ENCODE assay signal across 39 cellular contexts in the genomic region with DNA sequence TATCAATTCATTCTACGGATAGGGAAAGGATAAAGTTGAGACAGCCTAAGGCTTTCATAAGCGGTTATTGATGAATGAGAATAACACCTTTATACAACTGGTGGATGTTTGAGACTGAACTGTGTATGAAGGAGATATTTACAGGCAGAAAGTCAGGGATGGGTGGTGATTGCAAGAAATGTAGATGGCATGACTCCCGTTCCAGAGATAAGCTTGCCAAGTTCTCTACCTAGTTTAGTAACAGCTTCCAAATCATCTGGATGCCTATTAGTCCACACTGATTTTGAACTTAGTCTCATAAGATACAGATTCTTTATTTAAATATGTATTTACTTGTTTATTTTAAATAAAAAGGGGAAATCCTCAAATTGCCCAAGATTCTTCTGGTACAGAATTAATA.
"Had no signal": no experiment of that assay in that cellular context is flagged by ENCODE, and none has a peak within 500 bp of the region (broad histone marks: within the 10 kb centered on the region; RNA-seq: fewer than 3 reads in every experiment).

No MANE protein-coding gene starts in this region.

- H3K36me3 Mint-ChIP-seq: activated CD8-positive, alpha-beta memory T cell treated with anti-CD3 and anti-CD28 coated beads, Interleukin-2, amount 10 ng/mL, durations not matched to agents 7 days and 5 days; activated naive CD4-positive, alpha-beta T cell treated with anti-CD3 and anti-CD28 coated beads, Interleukin-2, amount 10 ng/mL, durations not matched to agents 7 days and 5 days; activated naive CD4-positive, alpha-beta T cell treated with anti-CD3 and anti-CD28 coated beads, Interleukin-2, amount 50 U/mL, for 24 hours; activated naive CD8-positive, alpha-beta T cell; activated naive CD8-positive, alpha-beta T cell treated with anti-CD3 and anti-CD28 coated beads, Interleukin-2, amount 10 ng/mL, durations not matched to agents 7 days and 5 days had no signal

- H3K4me1 Mint-ChIP-seq: activated CD4-positive, alpha-beta memory T cell treated with anti-CD3 and anti-CD28 coated beads, Interleukin-2, amount 10 ng/mL, durations not matched to agents 7 days and 5 days; activated CD4-positive, alpha-beta T cell treated with anti-CD3 and anti-CD28 coated beads for 36 hours; activated CD4-positive, alpha-beta T cell treated with anti-CD3 and anti-CD28 coated beads, Interleukin-2, amount 10 ng/mL, durations not matched to agents 7 days and 5 days; activated CD8-positive, alpha-beta memory T cell treated with anti-CD3 and anti-CD28 coated beads, Interleukin-2, amount 10 ng/mL, durations not matched to agents 7 days and 5 days; activated naive CD4-positive, alpha-beta T cell treated with anti-CD3 and anti-CD28 coated beads, Interleukin-2, amount 10 ng/mL, durations not matched to agents 7 days and 5 days; activated naive CD4-positive, alpha-beta T cell treated with anti-CD3 and anti-CD28 coated beads, Interleukin-2, amount 50 U/mL, for 24 hours; activated naive CD8-positive, alpha-beta T cell treated with anti-CD3 and anti-CD28 coated beads, Interleukin-2, amount 10 ng/mL, durations not matched to agents 7 days and 5 days; activated naive CD8-positive, alpha-beta T cell treated with anti-CD3 and anti-CD28 coated beads, Interleukin-2, amount 50 U/mL, for 24 hours; brain; central memory CD8-positive, alpha-beta T cell had no signal

- H3K27me3 Mint-ChIP-seq: activated naive CD4-positive, alpha-beta T cell treated with anti-CD3 and anti-CD28 coated beads, Interleukin-2, amount 10 ng/mL, durations not matched to agents 7 days and 5 days; activated naive CD4-positive, alpha-beta T cell treated with anti-CD3 and anti-CD28 coated beads, Interleukin-2, amount 50 U/mL, for 24 hours; activated naive CD8-positive, alpha-beta T cell treated with anti-CD3 and anti-CD28 coated beads, Interleukin-2, amount 10 ng/mL, durations not matched to agents 7 days and 5 days; activated naive CD8-positive, alpha-beta T cell treated with anti-CD3 and anti-CD28 coated beads, Interleukin-2, amount 50 U/mL, for 24 hours; activated T-cell treated with anti-CD3 and anti-CD28 coated beads, Interleukin-2, amount 50 U/mL, for 24 hours; brain; central memory CD8-positive, alpha-beta T cell had no signal

- H3K4me1 ChIP-seq: ascending aorta had no signal

- H3K36me3 ChIP-seq: ascending aorta, cardiac muscle cell had no signal

- FAIRE-seq: bronchial epithelial cell, TTC549 had no signal

- H3K4me3 ChIP-seq: ascending aorta, cardiac muscle cell had no signal

- H3K27ac ChIP-seq: ascending aorta, cardiac muscle cell, VCaP had no signal

- H3K9me3 Mint-ChIP-seq: activated CD4-positive, alpha-beta memory T cell treated with anti-CD3 and anti-CD28 coated beads, Interleukin-2, amount 10 ng/mL, durations not matched to agents 7 days and 5 days; activated CD4-positive, alpha-beta T cell treated with anti-CD3 and anti-CD28 coated beads, Interleukin-2, amount 10 ng/mL, durations not matched to agents 7 days and 5 days; activated naive CD4-positive, alpha-beta T cell treated with anti-CD3 and anti-CD28 coated beads, Interleukin-2, amount 10 ng/mL, durations not matched to agents 7 days and 5 days; activated naive CD4-positive, alpha-beta T cell treated with anti-CD3 and anti-CD28 coated beads, Interleukin-2, amount 50 U/mL, for 24 hours; activated naive CD8-positive, alpha-beta T cell treated with anti-CD3 and anti-CD28 coated beads, Interleukin-2, amount 50 U/mL, for 24 hours; activated T-cell treated with anti-CD3 and anti-CD28 coated beads, Interleukin-2, amount 50 U/mL, for 24 hours; activated T-helper 2 cell treated with anti-CD3 and anti-CD28 coated beads, Interferon-gamma antibody, Interleukin-2, Interleukin-4, amounts not matched to agents 10 μg/mL and 5 μg/mL and 100 μg/mL, durations not matched to agents 14 hours and 24 hours and 36 hours; central memory CD8-positive, alpha-beta T cell; T-helper 1 cell treated with Interleukin-12 subunit alpha and Interleukin-12 subunit beta and Interleukin-4 antibody, amounts not matched to agents 30 μg/mL and 1 μg/mL, for 36 hours; T-helper 2 cell treated with Interferon-gamma antibody and Interleukin-4, amounts not matched to agents 5 μg/mL and 100 μg/mL, for 36 hours had no signal

- H3K27me3 ChIP-seq: ascending aorta, cardiac muscle cell had no signal

- H3K4me3 Mint-ChIP-seq: activated CD4-positive, alpha-beta memory T cell treated with anti-CD3 and anti-CD28 coated beads, Interleukin-2, amount 10 ng/mL, durations not matched to agents 7 days and 5 days; activated CD4-positive, alpha-beta T cell treated with anti-CD3 and anti-CD28 coated beads for 36 hours; activated CD4-positive, alpha-beta T cell treated with anti-CD3 and anti-CD28 coated beads, Interleukin-2, amount 10 ng/mL, durations not matched to agents 7 days and 5 days; activated CD8-positive, alpha-beta memory T cell treated with anti-CD3 and anti-CD28 coated beads, Interleukin-2, amount 10 ng/mL, durations not matched to agents 7 days and 5 days; activated CD8-positive, alpha-beta T cell treated with anti-CD3 and anti-CD28 coated beads, Interleukin-2, amount 10 ng/mL, durations not matched to agents 7 days and 5 days; activated naive CD4-positive, alpha-beta T cell treated with anti-CD3 and anti-CD28 coated beads, Interleukin-2, amount 10 ng/mL, durations not matched to agents 7 days and 5 days; activated naive CD4-positive, alpha-beta T cell treated with anti-CD3 and anti-CD28 coated beads, Interleukin-2, amount 50 U/mL, for 24 hours; activated naive CD8-positive, alpha-beta T cell; activated naive CD8-positive, alpha-beta T cell treated with anti-CD3 and anti-CD28 coated beads, Interleukin-2, amount 10 ng/mL, durations not matched to agents 7 days and 5 days; activated naive CD8-positive, alpha-beta T cell treated with anti-CD3 and anti-CD28 coated beads, Interleukin-2, amount 50 U/mL, for 24 hours; activated T-cell treated with anti-CD3 and anti-CD28 coated beads, Interleukin-2, amount 50 U/mL, for 24 hours; brain; central memory CD8-positive, alpha-beta T cell; T-helper 1 cell treated with Interleukin-12 subunit alpha and Interleukin-12 subunit beta and Interleukin-4 antibody, amounts not matched to agents 30 μg/mL and 1 μg/mL, for 36 hours; T-helper 2 cell treated with Interferon-gamma antibody and Interleukin-4, amounts not matched to agents 5 μg/mL and 100 μg/mL, for 36 hours had no signal

- ATAC-seq: activated CD4-positive, alpha-beta T cell treated with anti-CD3 and anti-CD28 coated beads for 36 hours; activated CD4-positive, CD25-positive, alpha-beta regulatory T cell treated with anti-CD3 and anti-CD28 coated beads, Interleukin-2, amount 50 U/mL, for 24 hours; activated CD8-positive, alpha-beta memory T cell treated with anti-CD3 and anti-CD28 coated beads, Interleukin-2, amount 10 ng/mL, durations not matched to agents 7 days and 5 days; activated CD8-positive, alpha-beta T cell treated with anti-CD3 and anti-CD28 coated beads, Interleukin-2, amount 10 ng/mL, durations not matched to agents 7 days and 5 days; activated naive CD8-positive, alpha-beta T cell treated with anti-CD3 and anti-CD28 coated beads, Interleukin-2, amount 50 U/mL, for 24 hours had no signal

- DNase-seq: activated CD4-positive, alpha-beta memory T cell treated with anti-CD3 and anti-CD28 coated beads, Interleukin-2, amount 10 ng/mL, durations not matched to agents 7 days and 5 days; activated CD4-positive, alpha-beta T cell treated with anti-CD3 and anti-CD28 coated beads for 1 hour; activated CD4-positive, alpha-beta T cell treated with anti-CD3 and anti-CD28 coated beads for 36 hours; activated CD4-positive, alpha-beta T cell treated with anti-CD3 and anti-CD28 coated beads for 48 hours; activated CD4-positive, alpha-beta T cell treated with anti-CD3 and anti-CD28 coated beads, Interleukin-2, amount 10 ng/mL, durations not matched to agents 7 days and 5 days; activated CD4-positive, alpha-beta T cell treated with anti-CD3 and anti-CD28 coated beads, Interleukin-2, amount 50 U/mL, for 48 hours; activated CD4-positive, CD25-positive, alpha-beta regulatory T cell; activated CD8-positive, alpha-beta memory T cell treated with anti-CD3 and anti-CD28 coated beads for 24 hours; activated CD8-positive, alpha-beta memory T cell treated with anti-CD3 and anti-CD28 coated beads, Interleukin-2, amount 10 ng/mL, durations not matched to agents 7 days and 5 days; activated CD8-positive, alpha-beta memory T cell treated with anti-CD3 and anti-CD28 coated beads, Interleukin-2, amount 50 U/mL, for 48 hours; activated CD8-positive, alpha-beta T cell treated with anti-CD3 and anti-CD28 coated beads, Interleukin-2, amount 10 ng/mL, durations not matched to agents 7 days and 5 days; activated effector memory CD4-positive, alpha-beta T cell treated with Interleukin-2 at 50 U/mL for 16 hours; activated gamma-delta T cell; activated naive CD4-positive, alpha-beta T cell treated with anti-CD3 and anti-CD28 coated beads, Interleukin-2, amount 10 ng/mL, durations not matched to agents 7 days and 5 days; activated naive CD4-positive, alpha-beta T cell treated with Interleukin-2 at 50 U/mL for 16 hours; activated naive CD8-positive, alpha-beta T cell treated with anti-CD3 and anti-CD28 coated beads, Interleukin-2, amount 10 ng/mL, durations not matched to agents 7 days and 5 days; activated naive CD8-positive, alpha-beta T cell treated with anti-CD3 and anti-CD28 coated beads, Interleukin-2, amount 50 U/mL, for 24 hours; activated T-cell treated with anti-CD3 and anti-CD28 coated beads, Interleukin-2, amount 50 U/mL, for 24 hours; activated T-cell treated with anti-CD3 and anti-CD28 coated beads, Interleukin-2, amount 50 U/mL, for 48 hours; amygdala; anterior cingulate cortex; caudate nucleus; cerebellar nuclear complex; T-helper 1 cell; T-helper 2 cell; T-helper 9 cell had no signal

- H3K27ac Mint-ChIP-seq: activated CD4-positive, alpha-beta memory T cell treated with anti-CD3 and anti-CD28 coated beads, Interleukin-2, amount 10 ng/mL, durations not matched to agents 7 days and 5 days; activated CD4-positive, alpha-beta T cell treated with anti-CD3 and anti-CD28 coated beads for 36 hours; activated CD4-positive, alpha-beta T cell treated with anti-CD3 and anti-CD28 coated beads, Interleukin-2, amount 10 ng/mL, durations not matched to agents 7 days and 5 days; activated CD8-positive, alpha-beta memory T cell treated with anti-CD3 and anti-CD28 coated beads, Interleukin-2, amount 10 ng/mL, durations not matched to agents 7 days and 5 days; activated CD8-positive, alpha-beta T cell treated with anti-CD3 and anti-CD28 coated beads, Interleukin-2, amount 10 ng/mL, durations not matched to agents 7 days and 5 days; activated naive CD4-positive, alpha-beta T cell treated with anti-CD3 and anti-CD28 coated beads, Interleukin-2, amount 10 ng/mL, durations not matched to agents 7 days and 5 days; activated naive CD4-positive, alpha-beta T cell treated with anti-CD3 and anti-CD28 coated beads, Interleukin-2, amount 50 U/mL, for 24 hours; activated naive CD8-positive, alpha-beta T cell; activated naive CD8-positive, alpha-beta T cell treated with anti-CD3 and anti-CD28 coated beads, Interleukin-2, amount 10 ng/mL, durations not matched to agents 7 days and 5 days; activated naive CD8-positive, alpha-beta T cell treated with anti-CD3 and anti-CD28 coated beads, Interleukin-2, amount 50 U/mL, for 24 hours; activated T-cell treated with anti-CD3 and anti-CD28 coated beads, Interleukin-2, amount 50 U/mL, for 24 hours; activated T-helper 2 cell treated with anti-CD3 and anti-CD28 coated beads, Interferon-gamma antibody, Interleukin-2, Interleukin-4, amounts not matched to agents 10 μg/mL and 5 μg/mL and 100 μg/mL, durations not matched to agents 14 hours and 24 hours and 36 hours; brain; T-helper 1 cell treated with Interleukin-12 subunit alpha and Interleukin-12 subunit beta and Interleukin-4 antibody, amounts not matched to agents 30 μg/mL and 1 μg/mL, for 36 hours; T-helper 2 cell treated with Interferon-gamma antibody and Interleukin-4, amounts not matched to agents 5 μg/mL and 100 μg/mL, for 36 hours had no signal

- H3K9me3 ChIP-seq: ascending aorta had no signal
